Comparison of ENCODE assay signal across 7 cellular contexts in the genomic region with DNA sequence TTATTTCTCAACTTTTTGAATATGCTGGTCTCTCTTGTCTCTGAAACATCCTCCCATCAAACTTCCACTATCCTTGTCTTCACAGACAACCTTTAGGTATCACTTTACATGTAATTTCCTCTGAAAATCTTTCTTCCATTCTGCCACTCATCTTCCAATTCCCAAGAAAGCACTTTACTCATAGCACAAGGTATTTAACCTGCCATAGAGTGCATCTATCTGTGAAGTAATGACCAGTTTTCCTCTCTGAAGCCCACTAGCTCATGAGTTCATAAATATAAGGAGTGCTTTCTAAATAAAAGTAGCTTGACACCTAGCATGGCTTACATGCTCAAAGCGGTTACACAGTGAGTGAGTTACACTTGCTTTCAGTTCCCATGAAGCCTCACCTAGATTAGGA.
"Had no signal": no experiment of that assay in that cellular context is flagged by ENCODE, and none has a peak within 500 bp of the region (broad histone marks: within the 10 kb centered on the region; RNA-seq: fewer than 3 reads in every experiment).

No MANE protein-coding gene starts in this region.

- DNase-seq: GM23248, H9, HCEC 1CT, IMR-90, KG1 had no signal

- H3K27ac Mint-ChIP-seq: H9 had no signal

- H3K9ac ChIP-seq: GM23248 had no signal

- H3K9me3 Mint-ChIP-seq: H9 had no signal

- H2AFZ ChIP-seq: GM23248 had no signal

- H3K27ac ChIP-seq: GM23248, HL-60 had no signal

- H3K4me3 ChIP-seq: GM23248, K562 had no signal

- ATAC-seq: K562 had no signal
